23 cellular contexts compared by ENCODE assay signal in the genomic region with DNA sequence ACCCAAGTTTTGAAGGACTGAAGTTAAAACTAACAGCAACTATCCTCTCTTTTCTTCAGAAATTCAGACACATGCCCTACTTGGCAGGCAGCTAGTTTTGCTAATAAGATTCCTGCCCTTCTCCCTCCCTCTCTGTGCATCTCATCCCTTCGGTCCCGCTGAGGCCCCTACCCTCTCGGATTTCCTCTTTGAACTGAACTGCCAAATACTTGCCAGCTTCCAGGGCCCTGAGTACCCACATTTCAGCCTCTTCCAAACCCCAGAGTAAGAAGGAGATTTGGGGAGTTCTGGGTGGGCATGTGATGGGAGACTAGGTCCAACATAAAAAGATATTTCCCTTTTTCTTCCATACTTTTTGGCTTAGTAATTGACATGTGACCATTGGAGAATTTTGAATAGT.
DNase-seq lines count a peak whose midpoint lies in the region; ATAC-seq and TF ChIP-seq lines count a peak whose summit lies in the region.
"Had no signal": no experiment of that assay in that cellular context is flagged by ENCODE, and none has a peak within 500 bp of the region (broad histone marks: within the 10 kb centered on the region; RNA-seq: fewer than 3 reads in every experiment).

No MANE protein-coding gene starts in this region.

- H3K27me3 ChIP-seq in upper lobe of left lung = no peaks in the 10 kb centered on the region
- H3K27me3 ChIP-seq: dorsolateral prefrontal cortex, testis had no signal

- no peaks in the 10 kb centered on the region for H3K9me3 ChIP-seq in upper lobe of left lung
- H3K9me3 ChIP-seq: testis had no signal

- DNase-seq in DMS 273 (lab: John Stamatoyannopoulos, UW; ENCODE audit: unreplicated experiment) (peak; percentile 61), DMS 273 treated with DMSO at 0.1 percent for 48 hours (lab: John Stamatoyannopoulos, UW) (no peak), fibroblast of gingiva (ENCODE audit: low read depth) (peak; percentile 49), osteocyte (ENCODE audit: extremely low spot score, unreplicated experiment) (peak; percentile 53), upper lobe of left lung (no peak), NCI-H524 (lab: John Stamatoyannopoulos, UW) (no peak)
- DNase-seq: activated naive CD8-positive, alpha-beta T cell treated with anti-CD3 and anti-CD28 coated beads, Interleukin-2, amount 10 ng/mL, durations not matched to agents 7 days and 5 days; COR-L47; dorsolateral prefrontal cortex; EL; GM23248; head of caudate nucleus; natural killer cell; NCI-H446 treated with DMSO at 0.1 percent for 48 hours; SW 1271; testis had no signal

- no peaks in the 10 kb centered on the region for H3K9me3 Mint-ChIP-seq in osteocyte (ENCODE audit: unreplicated experiment)
- H3K9me3 Mint-ChIP-seq: activated naive CD8-positive, alpha-beta T cell treated with anti-CD3 and anti-CD28 coated beads, Interleukin-2, amount 10 ng/mL, durations not matched to agents 7 days and 5 days; natural killer cell had no signal

- H3K4me1 Mint-ChIP-seq in osteocyte (ENCODE audit: unreplicated experiment) = peaks cover 36% of the 10 kb centered on the region

- WGBS in upper lobe of left lung, 2 donors = 28 to 41% methylated on average over 3 of the region's 3 CpGs

- no peaks in the 10 kb centered on the region for H3K27me3 Mint-ChIP-seq in osteocyte (ENCODE audit: unreplicated experiment)
- H3K27me3 Mint-ChIP-seq: B cell had no signal

- ATAC-seq in upper lobe of left lung (ENCODE audit: low FRiP score in 2 of 2) (no peak), GM18517 (IDR thresholded peaks at IDR 0.05; ENCODE audit: unreplicated experiment) (no peak), GM19035 (IDR thresholded peaks at IDR 0.05; ENCODE audit: unreplicated experiment) (no peak)
- ATAC-seq: natural killer cell had no signal

- H3K27ac ChIP-seq in upper lobe of left lung = peak overlapping the region; percentile 59 to 83 (median 80)
- H3K27ac ChIP-seq: 22Rv1, GM23248, KMS-11, RWPE1 had no signal

- TF ChIP-seq CTCF in osteocyte (IDR thresholded peaks at IDR 0.05) (no peak), upper lobe of left lung (IDR thresholded peaks at IDR 0.05) (no peak)

- no peaks in the 10 kb centered on the region for H3K36me3 Mint-ChIP-seq in osteocyte (ENCODE audit: unreplicated experiment)
- H3K36me3 Mint-ChIP-seq: activated naive CD8-positive, alpha-beta T cell treated with anti-CD3 and anti-CD28 coated beads, Interleukin-2, amount 10 ng/mL, durations not matched to agents 7 days and 5 days; natural killer cell had no signal

- H3K27ac Mint-ChIP-seq in osteocyte (ENCODE audit: unreplicated experiment) = peak overlapping the region; percentile 17
- H3K27ac Mint-ChIP-seq: activated naive CD8-positive, alpha-beta T cell treated with anti-CD3 and anti-CD28 coated beads, Interleukin-2, amount 10 ng/mL, durations not matched to agents 7 days and 5 days; B cell; natural killer cell; progenitor cell of endocrine pancreas had no signal

- peaks cover 59 to 87% (median 77%) of the 10 kb centered on the region in 4 donors for H3K4me1 ChIP-seq in upper lobe of left lung

- no peak overlapping the region for H3K4me3 ChIP-seq in upper lobe of left lung
- H3K4me3 ChIP-seq: dorsolateral prefrontal cortex, GM23248, testis had no signal

- no peak for TF ChIP-seq POLR2A in upper lobe of left lung (IDR thresholded peaks at IDR 0.05)

- H3K4me3 Mint-ChIP-seq in osteocyte (ENCODE audit: unreplicated experiment) = no peak overlapping the region
- H3K4me3 Mint-ChIP-seq: activated naive CD8-positive, alpha-beta T cell treated with anti-CD3 and anti-CD28 coated beads, Interleukin-2, amount 10 ng/mL, durations not matched to agents 7 days and 5 days; B cell; natural killer cell had no signal

- no peak for TF ChIP-seq EP300 in upper lobe of left lung (IDR thresholded peaks at IDR 0.05)

- H3K36me3 ChIP-seq in upper lobe of left lung = no peaks in the 10 kb centered on the region

Comparison
In these comparisons a context has a peak if more than half of its experiments do, and no peak if none do; other contexts are left out.
1. DNase-seq: peak in DMS 273 (single experiment), fibroblast of gingiva (single experiment) and osteocyte (single experiment); none in DMS 273 treated with DMSO at 0.1 percent for 48 hours (single experiment), upper lobe of left lung (0 of 2) and NCI-H524 (0 of 2).